In genomic region chr13:38361551-38362262, GRCh38 we compare ENCODE assay signal across 2 cellular contexts.
A peak's percentile ranks its signal among the peaks of the same experiment; 100 is the strongest.
TF ChIP-seq lines count a peak whose summit lies in the region.

No MANE protein-coding gene starts in this region.

TF ChIP-seq in HCT116, 20 proteins besides CTCF, POLR2A, EP300 and RAD21:
- TF ChIP-seq CEBPB (IDR thresholded peaks at IDR 0.05; ENCODE audit: low read depth): no peak
- TF ChIP-seq CBX3 (IDR thresholded peaks at IDR 0.05; ENCODE audit: low read depth): no peak
- no peak for TF ChIP-seq SIN3A (IDR thresholded peaks at IDR 0.05; ENCODE audit: low read depth)
- no peak for TF ChIP-seq EZH2phosphoT487 (IDR thresholded peaks at IDR 0.05; ENCODE audit: borderline replicate concordance)
- no peak for TF ChIP-seq ZNF274 (IDR thresholded peaks at IDR 0.05; ENCODE audit: low read depth, low read length)
- no peak for TF ChIP-seq TCF7L2 (IDR thresholded peaks at IDR 0.05; ENCODE audit: borderline replicate concordance, extremely low read depth, insufficient read depth, insufficient read length)
- TF ChIP-seq ZFX (IDR thresholded peaks at IDR 0.05): no peak

TF ChIP-seq in K562, 482 proteins besides CTCF, POLR2A, EP300 and RAD21:
- TF ChIP-seq KDM1A (IDR thresholded peaks at IDR 0.05): peak; percentile 75 to 80; a peak in 3 of 4 replicates
- no peak for TF ChIP-seq PTTG1 (tag; IDR thresholded peaks at IDR 0.05; ENCODE audit: low read depth)
TF ChIP-seq in K562: peak in this region for 1.
